ENCODE assay signal across 20 cellular contexts in genomic region chr4:57051100-57051499, GRCh38. TPM values are rescaled to one million over a fixed set of nuclear protein-coding genes. Genes with fewer than 3 reads are reported as not detected.
DNase-seq lines count a peak whose midpoint lies in the region; ATAC-seq and TF ChIP-seq lines count a peak whose summit lies in the region.
"Had no signal": no experiment of that assay in that cellular context is flagged by ENCODE, and none has a peak within 500 bp of the region (broad histone marks: within the 10 kb centered on the region; RNA-seq: fewer than 3 reads in every experiment).

No MANE protein-coding gene starts in this region.

- H3K9me3 ChIP-seq in right atrium auricular region (no peaks in the 10 kb centered on the region), gastrocnemius medialis (no peaks in the 10 kb centered on the region)
- H3K9me3 ChIP-seq: uterus had no signal

- H3K36me3 ChIP-seq in right atrium auricular region (no peaks in the 10 kb centered on the region), gastrocnemius medialis (no peaks in the 10 kb centered on the region)
- H3K36me3 ChIP-seq: uterus had no signal

- H3K27ac ChIP-seq in right atrium auricular region (peak overlapping the region; percentile 52), gastrocnemius medialis (peak overlapping the region in 3 of 4 donors; percentile 9 to 52 (median 42))
- H3K27ac ChIP-seq: epithelial cell of prostate, SK-N-MC had no signal

- CTCF ChIA-PET in activated CD4-positive, alpha-beta memory T cell treated with anti-CD3 and anti-CD28 coated beads for 36 hours (lab: Charles Lee): no interaction called here
- CTCF ChIA-PET in activated CD8-positive, alpha-beta T cell treated with anti-CD3 and anti-CD28 coated beads for 36 hours (lab: Charles Lee): no interaction called here

- no peaks in the 10 kb centered on the region for H3K4me1 Mint-ChIP-seq in activated CD4-positive, alpha-beta memory T cell treated with anti-CD3 and anti-CD28 coated beads for 36 hours (ENCODE audit: low read depth)
- no peaks in the 10 kb centered on the region for H3K4me1 Mint-ChIP-seq in activated CD8-positive, alpha-beta T cell treated with anti-CD3 and anti-CD28 coated beads for 36 hours (ENCODE audit: low read depth)
- H3K4me1 Mint-ChIP-seq: activated naive CD8-positive, alpha-beta T cell treated with anti-CD3 and anti-CD28 coated beads, Interleukin-2, amount 50 U/mL, for 24 hours; central memory CD8-positive, alpha-beta T cell had no signal

- no peak overlapping the region for H3K4me3 Mint-ChIP-seq in activated CD4-positive, alpha-beta memory T cell treated with anti-CD3 and anti-CD28 coated beads for 36 hours
- no peak overlapping the region for H3K4me3 Mint-ChIP-seq in activated CD8-positive, alpha-beta T cell treated with anti-CD3 and anti-CD28 coated beads for 36 hours
- H3K4me3 Mint-ChIP-seq: activated naive CD8-positive, alpha-beta T cell treated with anti-CD3 and anti-CD28 coated beads, Interleukin-2, amount 50 U/mL, for 24 hours; central memory CD8-positive, alpha-beta T cell; naive B cell had no signal

- ATAC-seq in gastrocnemius medialis: no peak
- ATAC-seq in HG03439 (IDR thresholded peaks at IDR 0.05; ENCODE audit: unreplicated experiment): no peak
- ATAC-seq in activated CD8-positive, alpha-beta T cell treated with anti-CD3 and anti-CD28 coated beads for 36 hours: no peak
- ATAC-seq: activated naive CD8-positive, alpha-beta T cell treated with anti-CD3 and anti-CD28 coated beads, Interleukin-2, amount 50 U/mL, for 24 hours had no signal

- peak; percentile 44 for DNase-seq in EH (ENCODE audit: low read depth)
- peak; percentile 16 for DNase-seq in SKM-1 (lab: John Stamatoyannopoulos, UW; ENCODE audit: unreplicated experiment)
- peak; percentile 42 for DNase-seq in right atrium auricular region (ENCODE audit: low spot score)
- no peak for DNase-seq in gastrocnemius medialis
- no peak for DNase-seq in effector CD4-positive, alpha-beta T cell
- DNase-seq in activated CD4-positive, alpha-beta memory T cell treated with anti-CD3 and anti-CD28 coated beads for 36 hours: no peak
- DNase-seq in activated CD8-positive, alpha-beta T cell treated with anti-CD3 and anti-CD28 coated beads for 36 hours: no peak
- DNase-seq: activated CD4-positive, alpha-beta T cell treated with anti-CD3 and anti-CD28 coated beads, Interleukin-2, amount 50 U/mL, for 48 hours; activated naive CD8-positive, alpha-beta T cell treated with anti-CD3 and anti-CD28 coated beads, Interleukin-2, amount 50 U/mL, for 24 hours; DMS79; naive B cell; NCI-H2081 treated with DMSO at 0.1 percent for 48 hours; NK-92 treated with Interleukin-12 subunit alpha and Interleukin-12 subunit beta, amount 100 ng/mL, for 24 hours; retina; stimulated activated CD4-positive, alpha-beta T cell treated with anti-CD3 and anti-CD28 coated beads, Interleukin-4, amount 100 ng/mL, for 4 hours; uterus had no signal

- H3K9me3 Mint-ChIP-seq in activated CD4-positive, alpha-beta memory T cell treated with anti-CD3 and anti-CD28 coated beads for 36 hours: no peaks in the 10 kb centered on the region
- H3K9me3 Mint-ChIP-seq in activated CD8-positive, alpha-beta T cell treated with anti-CD3 and anti-CD28 coated beads for 36 hours: no peaks in the 10 kb centered on the region
- H3K9me3 Mint-ChIP-seq: activated naive CD8-positive, alpha-beta T cell treated with anti-CD3 and anti-CD28 coated beads, Interleukin-2, amount 50 U/mL, for 24 hours; central memory CD8-positive, alpha-beta T cell had no signal

- in situ Hi-C loops in gastrocnemius medialis (cut with MboI; ENCODE audit: low sequenced_read_pairs in 4 of 4): no loop called here

- H3K4me3 ChIP-seq in right atrium auricular region (no peak overlapping the region), gastrocnemius medialis (no peak overlapping the region)
- H3K4me3 ChIP-seq: SK-N-MC, uterus had no signal

- POLR2A ChIA-PET in activated CD4-positive, alpha-beta memory T cell treated with anti-CD3 and anti-CD28 coated beads for 36 hours (lab: Charles Lee): no interaction called here
- POLR2A ChIA-PET in activated CD8-positive, alpha-beta T cell treated with anti-CD3 and anti-CD28 coated beads for 36 hours (lab: Charles Lee): no interaction called here

- TF ChIP-seq CTCF in right atrium auricular region (IDR thresholded peaks at IDR 0.05): no peak
- no peak for TF ChIP-seq CTCF in gastrocnemius medialis (IDR thresholded peaks at IDR 0.05 in 4 of 5, conservative IDR thresholded peaks at IDR 0.05 in 1 of 5)
- TF ChIP-seq CTCF in activated CD8-positive, alpha-beta T cell treated with anti-CD3 and anti-CD28 coated beads for 36 hours (IDR thresholded peaks at IDR 0.05): no peak

- peaks cover 0 to 49% of the 10 kb centered on the region in 2 donors for H3K4me1 ChIP-seq in right atrium auricular region
- H3K4me1 ChIP-seq in gastrocnemius medialis: peaks cover 4 to 23% of the 10 kb centered on the region in 2 donors
- H3K4me1 ChIP-seq: uterus had no signal

- no peak overlapping the region for H3K27ac Mint-ChIP-seq in activated CD4-positive, alpha-beta memory T cell treated with anti-CD3 and anti-CD28 coated beads for 36 hours
- H3K27ac Mint-ChIP-seq in activated CD8-positive, alpha-beta T cell treated with anti-CD3 and anti-CD28 coated beads for 36 hours: no peak overlapping the region
- H3K27ac Mint-ChIP-seq: activated naive CD8-positive, alpha-beta T cell treated with anti-CD3 and anti-CD28 coated beads, Interleukin-2, amount 50 U/mL, for 24 hours; naive B cell had no signal

- no peaks in the 10 kb centered on the region for H3K36me3 Mint-ChIP-seq in activated CD4-positive, alpha-beta memory T cell treated with anti-CD3 and anti-CD28 coated beads for 36 hours
- H3K36me3 Mint-ChIP-seq in activated CD8-positive, alpha-beta T cell treated with anti-CD3 and anti-CD28 coated beads for 36 hours (ENCODE audit: low read depth): no peaks in the 10 kb centered on the region

- TF ChIP-seq POLR2A in gastrocnemius medialis (IDR thresholded peaks at IDR 0.05): no peak

- peaks cover 15% of the 10 kb centered on the region for H3K27me3 Mint-ChIP-seq in activated CD4-positive, alpha-beta memory T cell treated with anti-CD3 and anti-CD28 coated beads for 36 hours
- H3K27me3 Mint-ChIP-seq in activated CD8-positive, alpha-beta T cell treated with anti-CD3 and anti-CD28 coated beads for 36 hours: peaks cover 8% of the 10 kb centered on the region
- H3K27me3 Mint-ChIP-seq: naive B cell had no signal

- intact Hi-C loops in gastrocnemius medialis (cut with DNase I; ENCODE audit: low total_unique reads): no loop called here
- intact Hi-C loops in activated CD4-positive, alpha-beta memory T cell treated with anti-CD3 and anti-CD28 coated beads for 36 hours (cut with micrococcal nuclease): no loop called here
- intact Hi-C loops in activated CD8-positive, alpha-beta T cell treated with anti-CD3 and anti-CD28 coated beads for 36 hours (cut with micrococcal nuclease): no loop called here

- H3K27me3 ChIP-seq in right atrium auricular region (no peaks in the 10 kb centered on the region), gastrocnemius medialis (no peaks in the 10 kb centered on the region)
- H3K27me3 ChIP-seq: uterus had no signal

RNA-seq across cellular contexts. Expression of gene IGFBP7, which starts 59.1 kb away (rescaled TPM):
- total RNA-seq in right atrium auricular region (100 to 1,000 TPM; 866 to 898 TPM), gastrocnemius medialis (100 to 1,000 TPM; 117 to 241 (median 152) TPM)
- total RNA-seq in activated CD4-positive, alpha-beta memory T cell treated with anti-CD3 and anti-CD28 coated beads for 36 hours: not detected
- total RNA-seq in activated CD8-positive, alpha-beta T cell treated with anti-CD3 and anti-CD28 coated beads for 36 hours: not detected

Comparison
In these comparisons a context has a peak if more than half of its experiments do, and no peak if none do; other contexts are left out.
1. DNase-seq: peak in EH (single experiment), SKM-1 (single experiment) and right atrium auricular region (single experiment); none in gastrocnemius medialis (0 of 2), effector CD4-positive, alpha-beta T cell (single experiment), activated CD4-positive, alpha-beta memory T cell treated with anti-CD3 and anti-CD28 coated beads for 36 hours (single experiment) and activated CD8-positive, alpha-beta T cell treated with anti-CD3 and anti-CD28 coated beads for 36 hours (single experiment).
2. RNA of gene IGFBP7, which starts 59.1 kb away (total RNA-seq): 866 to 898 TPM in right atrium auricular region and 117 to 241 TPM in gastrocnemius medialis; not detected in activated CD4-positive, alpha-beta memory T cell treated with anti-CD3 and anti-CD28 coated beads for 36 hours and not detected in activated CD8-positive, alpha-beta T cell treated with anti-CD3 and anti-CD28 coated beads for 36 hours; every median in the first group is over 100 times any median in the second.